1 cellular context compared by ENCODE assay signal in genomic region chr1:107681001-107681479, GRCh38.
A peak's percentile ranks its signal among the peaks of the same experiment; 100 is the strongest.
TF ChIP-seq lines count a peak whose summit lies in the region.

No MANE protein-coding gene starts in this region.

TF ChIP-seq in HepG2, 621 proteins besides CTCF, POLR2A, EP300 and RAD21 (continued from another document):
- no peak for TF ChIP-seq ZNF407 (CRISPR knock-in tag; IDR thresholded peaks at IDR 0.05; ENCODE audit: not compliant biosample characterization)
- no peak for TF ChIP-seq AGO1 (IDR thresholded peaks at IDR 0.05; ENCODE audit: low read depth, low read length, poor library complexity, severe bottlenecking)
- TF ChIP-seq TBX2 (CRISPR knock-in tag; IDR thresholded peaks at IDR 0.05; ENCODE audit: borderline replicate concordance): peak; percentile 91
- no peak for TF ChIP-seq JARID2 (CRISPR knock-in tag; IDR thresholded peaks at IDR 0.05; ENCODE audit: insufficient replicate concordance)
- TF ChIP-seq NKX3-1 (CRISPR knock-in tag; IDR thresholded peaks at IDR 0.05): peak; percentile 48; the same call in 1 of the 2 replicates
